13 cellular contexts compared by ENCODE assay signal in the genomic region with DNA sequence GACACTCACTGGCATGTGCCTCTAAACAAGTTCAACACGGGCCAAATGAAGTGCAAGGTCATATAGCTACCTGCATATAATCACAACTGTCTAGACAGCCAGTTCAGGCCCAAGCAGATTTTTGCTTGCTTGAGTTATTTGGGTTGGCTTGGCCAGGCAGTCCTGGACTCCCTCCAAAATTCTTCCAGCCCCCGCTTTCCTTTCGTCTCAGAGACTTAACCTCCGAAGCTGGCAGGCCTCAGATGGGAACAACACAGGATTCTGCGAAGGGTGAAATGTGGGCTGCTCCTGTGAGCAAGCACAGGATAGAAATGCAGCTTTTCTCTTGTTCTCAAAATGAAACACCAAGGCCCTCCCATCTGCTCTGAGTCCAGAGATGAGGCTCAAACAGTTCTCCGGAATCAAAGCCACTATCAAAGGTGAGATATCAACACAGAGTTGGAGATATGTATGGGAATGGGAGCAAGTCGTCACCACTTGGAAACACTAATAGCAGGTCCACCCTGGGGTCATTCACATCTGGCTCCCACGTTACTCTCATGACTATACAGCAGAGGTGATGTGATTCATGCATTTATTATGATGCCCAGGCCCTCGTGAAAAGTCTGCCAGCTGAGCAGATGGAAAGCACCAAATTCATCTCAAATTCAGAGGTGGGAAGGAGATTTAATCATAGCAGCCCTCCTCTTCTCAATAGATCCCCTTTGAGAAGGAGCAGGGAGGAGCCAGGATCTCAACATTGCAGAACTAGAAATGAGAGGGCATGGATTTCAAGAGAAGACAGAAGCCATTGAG.
DNase-seq lines count a peak whose midpoint lies in the region; ATAC-seq, FAIRE-seq and TF ChIP-seq lines count a peak whose summit lies in the region.
"Had no signal": no experiment of that assay in that cellular context is flagged by ENCODE, and none has a peak within 500 bp of the region (broad histone marks: within the 10 kb centered on the region; RNA-seq: fewer than 3 reads in every experiment).

No MANE protein-coding gene starts in this region.

- ATAC-seq in esophagus mucosa = no peak
- ATAC-seq in GM21528 (IDR thresholded peaks at IDR 0.05; ENCODE audit: low FRiP score, unreplicated experiment) = no peak
- ATAC-seq: activated naive CD8-positive, alpha-beta T cell treated with anti-CD3 and anti-CD28 coated beads, Interleukin-2, amount 50 U/mL, for 24 hours; stimulated activated naive CD8-positive, alpha-beta T cell treated with anti-CD3 and anti-CD28 coated beads, Interleukin-15, Interleukin-2, amounts not matched to agents 100 U/mL and 50 U/mL, for 24 hours had no signal

- peak overlapping the region in 3 of 4 donors; percentile 34 to 46 (median 36) for H3K27ac ChIP-seq in esophagus muscularis mucosa (replicated peaks in 1 of 4)
- peak overlapping the region; percentile 17 to 38 (median 30) for H3K27ac ChIP-seq in thyroid gland

- H3K36me3 ChIP-seq in esophagus muscularis mucosa (no peaks in the 10 kb centered on the region), thyroid gland (no peaks in the 10 kb centered on the region)

- intact Hi-C loops in esophagus muscularis mucosa (cut with DNase I) = no loop called here
- intact Hi-C loops in thyroid gland (cut with DNase I) = no loop called here

- TF ChIP-seq EP300 in esophagus muscularis mucosa (IDR thresholded peaks at IDR 0.05) = no peak

- H3K4me3 ChIP-seq in esophagus muscularis mucosa = no peak overlapping the region
- H3K4me3 ChIP-seq in thyroid gland (replicated peaks in 1 of 3) = no peak overlapping the region

- no peaks in the 10 kb centered on the region for H3K9me3 ChIP-seq in esophagus muscularis mucosa
- H3K9me3 ChIP-seq in thyroid gland = no peaks in the 10 kb centered on the region

- 35% methylated on average over 8 of the region's 9 CpGs for WGBS in esophagus muscularis mucosa
- WGBS in thyroid gland, 2 donors = 31 to 34% methylated on average over 9 of the region's 9 CpGs

- DNase-seq in amygdala (lab: John Stamatoyannopoulos, UW) (peak in 44 of 56 donors; percentile 3 to 76 (median 37)), esophagus muscularis mucosa (ENCODE audit: extremely low spot score) (no peak), middle frontal gyrus (ENCODE audit: extremely low spot score, low spot score) (peak; percentile 68), thyroid gland (peak; percentile 90 to 91), T-helper 9 cell (no peak), H54 (ENCODE audit: insufficient read length, low spot score) (no peak)
- DNase-seq: activated naive CD8-positive, alpha-beta T cell treated with anti-CD3 and anti-CD28 coated beads, Interleukin-2, amount 50 U/mL, for 24 hours; Calu3; NCI-H1436 treated with DMSO at 0.1 percent for 48 hours; stimulated activated naive CD8-positive, alpha-beta T cell treated with anti-CD3 and anti-CD28 coated beads, Interleukin-15, Interleukin-2, amounts not matched to agents 100 U/mL and 50 U/mL, for 24 hours; T-helper 2 cell had no signal

- no peak for FAIRE-seq in H54 (lab: Jason Lieb, UNC)

- TF ChIP-seq CTCF in esophagus muscularis mucosa (IDR thresholded peaks at IDR 0.05) (no peak), thyroid gland (IDR thresholded peaks at IDR 0.05) (no peak)

- no peak for TF ChIP-seq POLR2A in esophagus muscularis mucosa (IDR thresholded peaks at IDR 0.05; ENCODE audit: low read depth)
- TF ChIP-seq POLR2A in thyroid gland (IDR thresholded peaks at IDR 0.05) = no peak
- no peak for TF ChIP-seq POLR2A in H54 (IDR thresholded peaks at IDR 0.05; ENCODE audit: low read depth, low read length)

- H3K4me1 ChIP-seq in esophagus muscularis mucosa = peaks cover 7 to 18% (median 17%) of the 10 kb centered on the region in 4 donors
- peaks cover 12 to 21% of the 10 kb centered on the region in 2 donors for H3K4me1 ChIP-seq in thyroid gland

- H3K27me3 ChIP-seq in esophagus muscularis mucosa = no peaks in the 10 kb centered on the region
- no peaks in the 10 kb centered on the region for H3K27me3 ChIP-seq in thyroid gland

Comparison
In these comparisons a context has a peak if more than half of its experiments do, and no peak if none do; other contexts are left out.
1. DNase-seq: peak in amygdala (44 of 56), middle frontal gyrus (single experiment) and thyroid gland (2 of 2); none in esophagus muscularis mucosa (single experiment), T-helper 9 cell (single experiment) and H54 (single experiment).